Comparison of ENCODE assay signal across 8 cellular contexts in genomic region chr1:202967684-202968281, GRCh38. TPM values are rescaled to one million over a fixed set of nuclear protein-coding genes. Genes with fewer than 3 reads are reported as not detected.
DNase-seq lines count a peak whose midpoint lies in the region; ATAC-seq and TF ChIP-seq lines count a peak whose summit lies in the region.

No MANE protein-coding gene starts in this region.

- ATAC-seq in HG02571 (IDR thresholded peaks at IDR 0.05; ENCODE audit: unreplicated experiment) = peak; percentile 5
- ATAC-seq in lower lobe of right lung = peak; percentile 2 to 5

- 3% methylated on average over 21 of the region's 21 CpGs for WGBS in thymus

- no peaks in the 10 kb centered on the region for H3K36me3 ChIP-seq in OCI-LY3 (replicated peaks; ENCODE audit: low read depth, low read length)
- H3K36me3 ChIP-seq in lower lobe of right lung = peaks cover 20% of the 10 kb centered on the region
- peaks cover 3% of the 10 kb centered on the region for H3K36me3 ChIP-seq in thymus (ENCODE audit: control insufficient read depth, insufficient read depth)

- peak overlapping the region; percentile 69 for H3K9ac ChIP-seq in OCI-LY3 (ENCODE audit: low read length)

- H4K20me1 ChIP-seq in OCI-LY3 (ENCODE audit: insufficient read depth, low read length) = no peaks in the 10 kb centered on the region

- H3K9me3 ChIP-seq in OCI-LY3 (ENCODE audit: insufficient read depth, low read length) = no peaks in the 10 kb centered on the region
- H3K9me3 ChIP-seq in lower lobe of right lung = no peaks in the 10 kb centered on the region
- no peaks in the 10 kb centered on the region for H3K9me3 ChIP-seq in thymus (ENCODE audit: control insufficient read depth)

- intact Hi-C loops in lower lobe of right lung (cut with DNase I) = no loop called here

- H3K79me2 ChIP-seq in OCI-LY3 (ENCODE audit: low read length) = no peaks in the 10 kb centered on the region

- peak overlapping the region; percentile 96 for H2AFZ ChIP-seq in OCI-LY3 (ENCODE audit: low read depth, low read length)

- H3K4me1 ChIP-seq in OCI-LY3 (ENCODE audit: low read length) = peaks cover 25% of the 10 kb centered on the region
- peaks cover 32% of the 10 kb centered on the region for H3K4me1 ChIP-seq in lower lobe of right lung
- peaks cover 19% of the 10 kb centered on the region for H3K4me1 ChIP-seq in thymus (ENCODE audit: control insufficient read depth, insufficient read depth, low read length)

- H3K27ac ChIP-seq in OCI-LY3 (ENCODE audit: low read length) (no peak overlapping the region; the same call in 1 of the 2 replicates), lower lobe of right lung (peak overlapping the region; percentile 85), thymus (ENCODE audit: low read depth) (peak overlapping the region; percentile 71)

- H3K27me3 ChIP-seq in OCI-LY3 (ENCODE audit: low read depth, low read length) (no peaks in the 10 kb centered on the region), lower lobe of right lung (ENCODE audit: low read depth) (no peaks in the 10 kb centered on the region), thymus (ENCODE audit: control insufficient read depth, insufficient read depth) (no peaks in the 10 kb centered on the region)

- TF ChIP-seq CTCF in OCI-LY3 (IDR thresholded peaks at IDR 0.05; ENCODE audit: low read depth, low read length) (no peak), lower lobe of right lung (IDR thresholded peaks at IDR 0.05) (no peak)

- DNase-seq in NCI-H1092 treated with DMSO at 0.1 percent for 48 hours (lab: John Stamatoyannopoulos, UW) = peak; percentile 43
- DNase-seq in NCI-H1092 (lab: John Stamatoyannopoulos, UW) = no peak
- DNase-seq in cerebellum (ENCODE audit: low spot score) = peak; percentile 13
- no peak for DNase-seq in lower lobe of right lung
- DNase-seq in H4 (ENCODE audit: low spot score) = no peak

- H3K4me3 ChIP-seq in OCI-LY3 (ENCODE audit: low read length) (peak overlapping the region; percentile 100), lower lobe of right lung (peak overlapping the region; percentile 67), thymus (ENCODE audit: low read length) (peak overlapping the region; percentile 79)

- H3K4me2 ChIP-seq in OCI-LY3 (ENCODE audit: low read length) = peak overlapping the region; percentile 96

RNA-seq across cellular contexts. Expression of gene CYB5R1, which starts 0.7 kb away (rescaled TPM):
- total RNA-seq in cerebellum (15.2 TPM), lower lobe of right lung (67.9 TPM)
- 45.8 TPM for polyA plus RNA-seq in thymus
- 38.8 and 42.4 TPM in 2 replicates for total RNA-seq in H4 (2014; rRNA removed; shearing (Covaris generic))

RNA-seq across cellular contexts. Expression of gene ADIPOR1, which starts 9.7 kb away (rescaled TPM):
- total RNA-seq in cerebellum (38.7 TPM), lower lobe of right lung (110 TPM)
- 58.1 TPM for polyA plus RNA-seq in thymus
- 115 and 122 TPM in 2 replicates for total RNA-seq in H4 (2014; rRNA removed; shearing (Covaris generic))

RNA-seq across cellular contexts. Expression of gene TMEM183A, which starts 39.4 kb away (rescaled TPM):
- 71.2 TPM for total RNA-seq in cerebellum
- total RNA-seq in lower lobe of right lung = 52.0 TPM
- polyA plus RNA-seq in thymus = 50.6 TPM
- total RNA-seq in H4 (2014; rRNA removed; shearing (Covaris generic)) = 82.8 and 82.9 TPM in 2 replicates

RNA-seq across cellular contexts. Expression of gene KLHL12, which starts 40.7 kb away (rescaled TPM):
- total RNA-seq in cerebellum = 26.4 TPM
- 25.3 TPM for total RNA-seq in lower lobe of right lung
- polyA plus RNA-seq in thymus = 20.6 TPM
- total RNA-seq in H4 (2014; rRNA removed; shearing (Covaris generic)) = 24.4 and 25.9 TPM in 2 replicates

RNA-seq across cellular contexts. Expression of gene PPFIA4, which starts 58.5 kb away (rescaled TPM):
- 47.6 TPM for total RNA-seq in cerebellum
- total RNA-seq in lower lobe of right lung = 1.3 TPM
- 0.82 TPM for polyA plus RNA-seq in thymus
- total RNA-seq in H4 (2014; rRNA removed; shearing (Covaris generic)) = 0.27 and 1.1 TPM in 2 replicates

Comparison
In these comparisons a context has a peak if more than half of its experiments do, and no peak if none do; other contexts are left out.
1. DNase-seq: peak in NCI-H1092 treated with DMSO at 0.1 percent for 48 hours (single experiment) and cerebellum (single experiment); none in NCI-H1092 (single experiment), lower lobe of right lung (single experiment) and H4 (single experiment).
2. Peak in every context shown above with its lines, with median percentiles within 50 percentile points of each other: H3K4me3 ChIP-seq.